In the genomic region with DNA sequence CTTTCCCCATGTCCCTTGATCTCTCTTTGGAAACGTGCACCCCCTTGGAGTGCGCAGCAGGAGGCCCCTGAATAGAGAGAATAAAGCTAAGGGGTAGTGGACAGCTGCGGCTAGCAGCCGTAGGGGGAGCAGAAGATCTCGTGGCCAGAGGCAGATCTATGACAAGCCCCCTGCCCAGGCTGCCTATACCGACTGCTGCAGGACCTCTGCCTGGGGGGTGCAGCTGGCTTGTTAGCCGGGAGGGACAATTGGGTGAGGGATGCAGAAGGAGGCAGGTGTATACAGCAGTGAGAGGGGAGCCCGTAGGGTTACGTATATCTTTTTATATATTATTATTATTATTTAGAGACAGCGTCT, we compare ENCODE assay signal across 13 cellular contexts. TPM values are rescaled to one million over a fixed set of nuclear protein-coding genes. Genes with fewer than 3 reads are reported as not detected.
DNase-seq lines count a peak whose midpoint lies in the region; ATAC-seq and TF ChIP-seq lines count a peak whose summit lies in the region.
"Not testable (repeated sequence)": the region's sequence is repeated elsewhere in the genome, so short reads cannot be mapped to it uniquely, and the experiment has no call there.
"Had no signal": no experiment of that assay in that cellular context is flagged by ENCODE, and none has a peak within 500 bp of the region (broad histone marks: within the 10 kb centered on the region; RNA-seq: fewer than 3 reads in every experiment).

No MANE protein-coding gene starts in this region.

- H3K27me3 Mint-ChIP-seq in CD8-positive, alpha-beta T cell (ENCODE audit: low read depth); activated naive CD8-positive, alpha-beta T cell treated with anti-CD3 and anti-CD28 coated beads, Interleukin-2, amount 10 ng/mL, durations not matched to agents 7 days and 5 days: not testable (repeated sequence)

- intact Hi-C loops in CD8-positive, alpha-beta T cell (cut with DNase I, micrococcal nuclease); PC-3 (cut with micrococcal nuclease): not testable (repeated sequence)

- H3K14ac ChIP-seq in neuronal stem cell (ENCODE audit: low read length), result not testable (repeated sequence)

- not testable (repeated sequence) for H4K20me1 ChIP-seq in PC-3 (ENCODE audit: low read length)

- H3K4me2 ChIP-seq in PC-3 (ENCODE audit: low read length); neuronal stem cell (ENCODE audit: insufficient read depth, low read length, poor library complexity, severe bottlenecking): not testable (repeated sequence)

- H3K27ac ChIP-seq in CD8-positive, alpha-beta T cell (ENCODE audit: low read depth, low read length); PC-3 (ENCODE audit: low read length); neuronal stem cell (replicated peaks; ENCODE audit: low read length): not testable (repeated sequence)

- POLR2A ChIA-PET in CD8-positive, alpha-beta T cell (lab: Charles Lee); PC-3 (lab: Charles Lee; ENCODE audit: unreplicated experiment); activated naive CD8-positive, alpha-beta T cell treated with anti-CD3 and anti-CD28 coated beads, Interleukin-2, amount 10 ng/mL, durations not matched to agents 7 days and 5 days (lab: Charles Lee): not testable (repeated sequence)

- H2BK12ac ChIP-seq in neuronal stem cell (ENCODE audit: low read length), result not testable (repeated sequence)

- not testable (repeated sequence) for H3K79me1 ChIP-seq in neuronal stem cell (ENCODE audit: low read depth, low read length)

- H2AFZ ChIP-seq in PC-3 (ENCODE audit: low read length), result not testable (repeated sequence)
- peak overlapping the region; percentile 45 for H2AFZ ChIP-seq in neuronal stem cell (ENCODE audit: low read length)

- not testable (repeated sequence) for TF ChIP-seq CTCF in CD8-positive, alpha-beta T cell (IDR thresholded peaks at IDR 0.05); PC-3 (conservative IDR thresholded peaks at IDR 0.05; ENCODE audit: low read depth, low read length)

- not testable (repeated sequence) for H3K4ac ChIP-seq in neuronal stem cell (ENCODE audit: low read length)

- not testable (repeated sequence) for H4K8ac ChIP-seq in neuronal stem cell (ENCODE audit: low read depth, low read length)

- CTCF ChIA-PET in CD8-positive, alpha-beta T cell (lab: Charles Lee), result not testable (repeated sequence)
- CTCF ChIA-PET in PC-3 (lab: Charles Lee), result interaction anchor here (0.6 kb wide), 2 partner anchors 95 to 192 kb away, joined by 3 to 7 read pairs; no protein-coding TSS in a partner anchor

- not testable (repeated sequence) for DNase-seq in CD8-positive, alpha-beta T cell; PC-3; activated naive CD8-positive, alpha-beta T cell treated with anti-CD3 and anti-CD28 coated beads, Interleukin-2, amount 10 ng/mL, durations not matched to agents 7 days and 5 days; neuronal stem cell (ENCODE audit: low spot score)

- ATAC-seq in CD8-positive, alpha-beta T cell, result peak; percentile 13
- ATAC-seq in GM19035 (IDR thresholded peaks at IDR 0.05; ENCODE audit: unreplicated experiment) (peak; percentile 43), GM21526 (IDR thresholded peaks at IDR 0.05; ENCODE audit: low FRiP score, unreplicated experiment) (peak; percentile 33), HG02798 (IDR thresholded peaks at IDR 0.05; ENCODE audit: poor library complexity, unreplicated experiment) (peak; percentile 34), HG03135 (IDR thresholded peaks at IDR 0.05; ENCODE audit: unreplicated experiment) (peak; percentile 28), PC-3 (peak; percentile 4)
- ATAC-seq in activated naive CD8-positive, alpha-beta T cell treated with anti-CD3 and anti-CD28 coated beads, Interleukin-2, amount 10 ng/mL, durations not matched to agents 7 days and 5 days (ENCODE audit: low read depth), result peak; percentile 38

- not testable (repeated sequence) for H2BK5ac ChIP-seq in neuronal stem cell (ENCODE audit: low read length)

- not testable (repeated sequence) for H3F3A ChIP-seq in PC-3 (ENCODE audit: low read length, unreplicated experiment)

- not testable (repeated sequence) for H3K4me3 Mint-ChIP-seq in CD8-positive, alpha-beta T cell; activated naive CD8-positive, alpha-beta T cell treated with anti-CD3 and anti-CD28 coated beads, Interleukin-2, amount 10 ng/mL, durations not matched to agents 7 days and 5 days

- H3K23ac ChIP-seq in neuronal stem cell (ENCODE audit: low read depth, low read length, poor library complexity), result not testable (repeated sequence)

- H3K79me2 ChIP-seq in PC-3 (ENCODE audit: low read length), result not testable (repeated sequence)

- H2BK15ac ChIP-seq in neuronal stem cell (ENCODE audit: low read length), result not testable (repeated sequence)

- H3K18ac ChIP-seq in neuronal stem cell (ENCODE audit: low read length), result not testable (repeated sequence)

- H3K36me3 Mint-ChIP-seq in CD8-positive, alpha-beta T cell; activated naive CD8-positive, alpha-beta T cell treated with anti-CD3 and anti-CD28 coated beads, Interleukin-2, amount 10 ng/mL, durations not matched to agents 7 days and 5 days: not testable (repeated sequence)

- not testable (repeated sequence) for H3K9me3 Mint-ChIP-seq in CD8-positive, alpha-beta T cell; activated naive CD8-positive, alpha-beta T cell treated with anti-CD3 and anti-CD28 coated beads, Interleukin-2, amount 10 ng/mL, durations not matched to agents 7 days and 5 days

- not testable (repeated sequence) for H4K91ac ChIP-seq in neuronal stem cell (ENCODE audit: low read depth, low read length, poor library complexity)

- not testable (repeated sequence) for H3K4me1 Mint-ChIP-seq in CD8-positive, alpha-beta T cell (ENCODE audit: low read depth); activated naive CD8-positive, alpha-beta T cell treated with anti-CD3 and anti-CD28 coated beads, Interleukin-2, amount 10 ng/mL, durations not matched to agents 7 days and 5 days

- not testable (repeated sequence) for H2BK120ac ChIP-seq in neuronal stem cell (ENCODE audit: low read depth, low read length)

- H3K27me3 ChIP-seq in CD8-positive, alpha-beta T cell (ENCODE audit: insufficient read depth, low read length); PC-3 (ENCODE audit: low read length); neuronal stem cell (ENCODE audit: control insufficient read depth in 3 of 3, insufficient read depth in 3 of 3, low read depth in 1 of 3, low read length in 3 of 3): not testable (repeated sequence)

- H3K9me3 ChIP-seq in CD8-positive, alpha-beta T cell (ENCODE audit: low read length); PC-3 (ENCODE audit: low read length); neuronal stem cell (replicated peaks in 1 of 2; ENCODE audit: control insufficient read depth in 2 of 2, insufficient read depth in 1 of 2, low read depth in 1 of 2, low read length in 2 of 2): not testable (repeated sequence)

- not testable (repeated sequence) for H3K4me3 ChIP-seq in CD8-positive, alpha-beta T cell (ENCODE audit: low read depth, low read length); PC-3 (ENCODE audit: low read length); neuronal stem cell (ENCODE audit: low read length in 2 of 2)

- H3K9me2 ChIP-seq in PC-3 (replicated peaks; ENCODE audit: low read length), result not testable (repeated sequence)

- H3K9ac ChIP-seq in PC-3 (ENCODE audit: low read length); neuronal stem cell (ENCODE audit: low read depth, low read length, poor library complexity): not testable (repeated sequence)

- not testable (repeated sequence) for H2AK5ac ChIP-seq in neuronal stem cell (ENCODE audit: low read depth, low read length)

- BruUV-seq in PC-3 (replicated peaks; lab: Mats Ljungman, UMichigan), result not testable (repeated sequence)

- not testable (repeated sequence) for H3K36me3 ChIP-seq in CD8-positive, alpha-beta T cell (ENCODE audit: insufficient read depth, low read length); PC-3 (ENCODE audit: low read depth, low read length); neuronal stem cell (replicated peaks in 1 of 2; ENCODE audit: control insufficient read depth in 2 of 2, insufficient read depth in 2 of 2, low read length in 2 of 2)

- not testable (repeated sequence) for H3K27ac Mint-ChIP-seq in CD8-positive, alpha-beta T cell; activated naive CD8-positive, alpha-beta T cell treated with anti-CD3 and anti-CD28 coated beads, Interleukin-2, amount 10 ng/mL, durations not matched to agents 7 days and 5 days

- no CpG with 5 or more reads among the region's 10 CpGs for WGBS in neuronal stem cell (ENCODE audit: extremely low coverage in 2 of 2, insufficient read length in 2 of 2, insufficient replicate concordance in 1 of 2), 2 donors

- not testable (repeated sequence) for H3K4me1 ChIP-seq in CD8-positive, alpha-beta T cell (ENCODE audit: insufficient read depth, low read length); PC-3 (ENCODE audit: insufficient read depth, low read length); neuronal stem cell (ENCODE audit: control insufficient read depth in 2 of 2, insufficient read depth in 1 of 2, low read depth in 1 of 2, low read length in 2 of 2)

RNA-seq across cellular contexts. Expression of gene POLR2J2, which starts 0.5 kb away (rescaled TPM):
- total RNA-seq in CD8-positive, alpha-beta T cell, result 10 to 100 TPM; 22.9 to 24.8 TPM
- 3.6 and 4.1 TPM in 2 replicates for total RNA-seq in PC-3 (2014; rRNA removed)
- 10 to 100 TPM; 19.0 to 20.8 TPM for total RNA-seq in activated naive CD8-positive, alpha-beta T cell treated with anti-CD3 and anti-CD28 coated beads, Interleukin-2, amount 10 ng/mL, durations not matched to agents 7 days and 5 days
- 0.52 TPM for polyA plus RNA-seq in neuronal stem cell (2013, experiment 1 of 2)
- 2.5 TPM for polyA plus RNA-seq in neuronal stem cell (2013, experiment 2 of 2)

RNA-seq across cellular contexts. Expression of gene SPDYE2B, which starts 21.8 kb away (rescaled TPM):
- not detected for total RNA-seq in CD8-positive, alpha-beta T cell
- not detected in 2 replicates for total RNA-seq in PC-3 (2014; rRNA removed)
- total RNA-seq in activated naive CD8-positive, alpha-beta T cell treated with anti-CD3 and anti-CD28 coated beads, Interleukin-2, amount 10 ng/mL, durations not matched to agents 7 days and 5 days, result not detected
- polyA plus RNA-seq in neuronal stem cell (2013, experiment 1 of 2), result not detected
- not detected for polyA plus RNA-seq in neuronal stem cell (2013, experiment 2 of 2)
- total RNA-seq: astrocyte; kidney; neural crest cell; T-helper 2 cell treated with Interferon-gamma antibody and Interleukin-4, amounts not matched to agents 100 ng/mL and 5 ng/mL, for 36 hours; upper lobe of right lung had no signal

RNA-seq across cellular contexts. Expression of gene UPK3BL1, which starts 29.3 kb away (rescaled TPM):
- 10 to 100 TPM; 42.2 to 50.1 TPM for total RNA-seq in CD8-positive, alpha-beta T cell
- 20.2 and 22.7 TPM in 2 replicates for total RNA-seq in PC-3 (2014; rRNA removed)
- total RNA-seq in activated naive CD8-positive, alpha-beta T cell treated with anti-CD3 and anti-CD28 coated beads, Interleukin-2, amount 10 ng/mL, durations not matched to agents 7 days and 5 days, result 10 to 100 TPM; 41.8 to 44.5 TPM
- 5.4 TPM for polyA plus RNA-seq in neuronal stem cell (2013, experiment 1 of 2)
- polyA plus RNA-seq in neuronal stem cell (2013, experiment 2 of 2), result 6.2 TPM

RNA-seq across cellular contexts. Expression of gene RASA4, which starts 55.4 kb away (rescaled TPM):
- total RNA-seq in CD8-positive, alpha-beta T cell, result 10 to 100 TPM; 64.4 to 67.6 TPM
- total RNA-seq in PC-3 (2014; rRNA removed), result 6.7 and 15.8 TPM in 2 replicates
- total RNA-seq in activated naive CD8-positive, alpha-beta T cell treated with anti-CD3 and anti-CD28 coated beads, Interleukin-2, amount 10 ng/mL, durations not matched to agents 7 days and 5 days, result 10 to 100 TPM; 40.5 to 43.2 TPM
- 32.2 TPM for polyA plus RNA-seq in neuronal stem cell (2013, experiment 1 of 2)
- polyA plus RNA-seq in neuronal stem cell (2013, experiment 2 of 2), result 31.5 TPM
